ENCODE assay signal across 18 cellular contexts in genomic region chr5:97476852-97477534, GRCh38.
DNase-seq lines count a peak whose midpoint lies in the region; ATAC-seq and TF ChIP-seq lines count a peak whose summit lies in the region.
"Had no signal": no experiment of that assay in that cellular context is flagged by ENCODE, and none has a peak within 500 bp of the region (broad histone marks: within the 10 kb centered on the region; RNA-seq: fewer than 3 reads in every experiment).

No MANE protein-coding gene starts in this region.

- H3K27ac Mint-ChIP-seq in progenitor cell of endocrine pancreas, result no peak overlapping the region
- H3K27ac Mint-ChIP-seq: activated T-helper 2 cell treated with anti-CD3 and anti-CD28 coated beads, Interferon-gamma antibody, Interleukin-2, Interleukin-4, amounts not matched to agents 10 μg/mL and 5 μg/mL and 100 μg/mL, durations not matched to agents 14 hours and 24 hours and 36 hours; mesothelial cell of epicardium had no signal

- CTCF ChIA-PET in PC-3 (lab: Charles Lee), result no interaction called here

- H4K20me1 ChIP-seq in OCI-LY3 (ENCODE audit: insufficient read depth, low read length) (no peaks in the 10 kb centered on the region; the same call in 1 of the 2 replicates), PC-3 (ENCODE audit: low read length) (no peaks in the 10 kb centered on the region)

- TF ChIP-seq CTCF in OCI-LY3 (IDR thresholded peaks at IDR 0.05; ENCODE audit: low read depth, low read length) (no peak), PC-3 (conservative IDR thresholded peaks at IDR 0.05; ENCODE audit: low read depth, low read length) (no peak), progenitor cell of endocrine pancreas (IDR thresholded peaks at IDR 0.05; ENCODE audit: unreplicated experiment) (no peak)

- peaks cover 38% of the 10 kb centered on the region for H3K4me1 ChIP-seq in OCI-LY3 (ENCODE audit: low read length)
- no peaks in the 10 kb centered on the region for H3K4me1 ChIP-seq in PC-3 (ENCODE audit: insufficient read depth, low read length)
- H3K4me1 ChIP-seq: vagina had no signal

- H3K4me3 ChIP-seq in OCI-LY3 (ENCODE audit: low read length) (peak overlapping the region; percentile 12; the same call in 1 of the 2 replicates), PC-3 (ENCODE audit: low read length) (no peak overlapping the region)
- H3K4me3 ChIP-seq: PC-9, vagina had no signal

- H3K4me3 Mint-ChIP-seq in progenitor cell of endocrine pancreas (ENCODE audit: low read depth), result no peak overlapping the region
- H3K4me3 Mint-ChIP-seq: mesothelial cell of epicardium had no signal

- no peak overlapping the region for H2AFZ ChIP-seq in OCI-LY3 (ENCODE audit: low read depth, low read length)
- H2AFZ ChIP-seq in PC-3 (ENCODE audit: low read length), result no peak overlapping the region
- H2AFZ ChIP-seq: PC-9 had no signal

- no peaks in the 10 kb centered on the region for H3K27me3 ChIP-seq in OCI-LY3 (ENCODE audit: low read depth, low read length)
- H3K27me3 ChIP-seq in PC-3 (ENCODE audit: low read length), result no peaks in the 10 kb centered on the region
- H3K27me3 ChIP-seq: vagina had no signal

- H3K4me2 ChIP-seq in OCI-LY3 (ENCODE audit: low read length), result peak overlapping the region; percentile 59
- H3K4me2 ChIP-seq in PC-3 (ENCODE audit: low read length), result no peak overlapping the region
- H3K4me2 ChIP-seq: PC-9 had no signal

- intact Hi-C loops in PC-3 (cut with micrococcal nuclease), result no loop called here

- H3K27ac ChIP-seq in OCI-LY3 (ENCODE audit: low read length), result peak overlapping the region; percentile 72
- H3K27ac ChIP-seq in PC-3 (ENCODE audit: low read length), result no peak overlapping the region
- H3K27ac ChIP-seq: epithelial cell of prostate, PC-9, vagina had no signal

- H3K9ac ChIP-seq in OCI-LY3 (ENCODE audit: low read length) (0 out of 2 replicates have a peak overlapping the region, but pooled peaks have one; percentile 3), PC-3 (ENCODE audit: low read length) (no peak overlapping the region)

- POLR2A ChIA-PET in PC-3 (lab: Charles Lee; ENCODE audit: unreplicated experiment), result no interaction called here

- H3K9me3 ChIP-seq in OCI-LY3 (ENCODE audit: insufficient read depth, low read length) (no peaks in the 10 kb centered on the region), PC-3 (ENCODE audit: low read length) (no peaks in the 10 kb centered on the region)
- H3K9me3 ChIP-seq: vagina had no signal

- H3K4me1 Mint-ChIP-seq in progenitor cell of endocrine pancreas (ENCODE audit: low read depth), result peaks cover 5% of the 10 kb centered on the region
- H3K4me1 Mint-ChIP-seq: mesothelial cell of epicardium had no signal

- DNase-seq in inferior parietal cortex (ENCODE audit: extremely low spot score) (no peak), PC-3 (no peak), progenitor cell of endocrine pancreas (ENCODE audit: low spot score, unreplicated experiment) (no peak), HuH-7.5 (ENCODE audit: low spot score) (no peak)
- DNase-seq: activated CD4-positive, alpha-beta T cell treated with anti-CD3 and anti-CD28 coated beads for 1 hour; dermis blood vessel endothelial cell; left cardiac atrium; NCI-H1105; PC-9; small intestine had no signal

- no peaks in the 10 kb centered on the region for H3K9me3 Mint-ChIP-seq in progenitor cell of endocrine pancreas (ENCODE audit: low read depth)
- H3K9me3 Mint-ChIP-seq: activated T-helper 2 cell treated with anti-CD3 and anti-CD28 coated beads, Interferon-gamma antibody, Interleukin-2, Interleukin-4, amounts not matched to agents 10 μg/mL and 5 μg/mL and 100 μg/mL, durations not matched to agents 14 hours and 24 hours and 36 hours; mesothelial cell of epicardium had no signal

- ATAC-seq in GM18502 (IDR thresholded peaks at IDR 0.05; ENCODE audit: poor library complexity, unreplicated experiment) (peak; percentile 64), GM21390 (IDR thresholded peaks at IDR 0.05; ENCODE audit: unreplicated experiment) (peak; percentile 67), HG03039 (IDR thresholded peaks at IDR 0.05; ENCODE audit: unreplicated experiment) (peak; percentile 56), PC-3 (no peak)
- ATAC-seq: left cardiac atrium had no signal

- no TSS peak for BruUV-seq in PC-3 (replicated peaks; lab: Mats Ljungman, UMichigan)

- no peaks in the 10 kb centered on the region for H3K27me3 Mint-ChIP-seq in progenitor cell of endocrine pancreas

- H3K9me2 ChIP-seq in PC-3 (replicated peaks; ENCODE audit: low read length), result no peaks in the 10 kb centered on the region

- H3K36me3 Mint-ChIP-seq in progenitor cell of endocrine pancreas (ENCODE audit: insufficient read depth), result no peaks in the 10 kb centered on the region
- H3K36me3 Mint-ChIP-seq: mesothelial cell of epicardium had no signal

- no peaks in the 10 kb centered on the region for H3K79me2 ChIP-seq in OCI-LY3 (ENCODE audit: low read length)
- H3K79me2 ChIP-seq in PC-3 (ENCODE audit: low read length), result no peaks in the 10 kb centered on the region

- H3F3A ChIP-seq in PC-3 (ENCODE audit: low read length, unreplicated experiment), result no peaks in the 10 kb centered on the region

- H3K36me3 ChIP-seq in OCI-LY3 (replicated peaks; ENCODE audit: low read depth, low read length) (no peaks in the 10 kb centered on the region), PC-3 (ENCODE audit: low read depth, low read length) (no peaks in the 10 kb centered on the region)
- H3K36me3 ChIP-seq: vagina had no signal
